In the genomic region with DNA sequence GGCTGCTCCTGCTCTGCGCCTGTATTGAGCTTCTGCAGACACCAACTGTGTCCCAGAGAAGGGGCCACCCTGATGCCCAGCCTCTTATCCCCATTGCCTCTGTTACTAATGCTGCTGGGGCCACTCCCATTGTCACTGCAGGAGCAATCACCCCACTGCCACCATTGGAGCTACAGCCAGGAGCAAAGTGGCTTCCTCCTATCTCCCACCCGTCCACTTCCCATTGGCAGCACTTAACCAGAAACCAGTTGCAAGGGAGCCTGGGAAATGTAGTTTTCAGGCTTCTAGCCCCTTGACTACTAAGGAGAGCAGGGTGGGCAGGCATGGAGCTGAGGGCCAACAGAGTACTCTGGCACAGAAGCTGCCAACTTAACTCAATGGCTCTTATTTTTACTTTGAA, we compare ENCODE assay signal across 1 cellular context.
TF ChIP-seq lines count a peak whose summit lies in the region.

No MANE protein-coding gene starts in this region.

TF ChIP-seq in HepG2, 621 proteins besides CTCF, POLR2A, EP300 and RAD21:
- TF ChIP-seq, protein P1, sequence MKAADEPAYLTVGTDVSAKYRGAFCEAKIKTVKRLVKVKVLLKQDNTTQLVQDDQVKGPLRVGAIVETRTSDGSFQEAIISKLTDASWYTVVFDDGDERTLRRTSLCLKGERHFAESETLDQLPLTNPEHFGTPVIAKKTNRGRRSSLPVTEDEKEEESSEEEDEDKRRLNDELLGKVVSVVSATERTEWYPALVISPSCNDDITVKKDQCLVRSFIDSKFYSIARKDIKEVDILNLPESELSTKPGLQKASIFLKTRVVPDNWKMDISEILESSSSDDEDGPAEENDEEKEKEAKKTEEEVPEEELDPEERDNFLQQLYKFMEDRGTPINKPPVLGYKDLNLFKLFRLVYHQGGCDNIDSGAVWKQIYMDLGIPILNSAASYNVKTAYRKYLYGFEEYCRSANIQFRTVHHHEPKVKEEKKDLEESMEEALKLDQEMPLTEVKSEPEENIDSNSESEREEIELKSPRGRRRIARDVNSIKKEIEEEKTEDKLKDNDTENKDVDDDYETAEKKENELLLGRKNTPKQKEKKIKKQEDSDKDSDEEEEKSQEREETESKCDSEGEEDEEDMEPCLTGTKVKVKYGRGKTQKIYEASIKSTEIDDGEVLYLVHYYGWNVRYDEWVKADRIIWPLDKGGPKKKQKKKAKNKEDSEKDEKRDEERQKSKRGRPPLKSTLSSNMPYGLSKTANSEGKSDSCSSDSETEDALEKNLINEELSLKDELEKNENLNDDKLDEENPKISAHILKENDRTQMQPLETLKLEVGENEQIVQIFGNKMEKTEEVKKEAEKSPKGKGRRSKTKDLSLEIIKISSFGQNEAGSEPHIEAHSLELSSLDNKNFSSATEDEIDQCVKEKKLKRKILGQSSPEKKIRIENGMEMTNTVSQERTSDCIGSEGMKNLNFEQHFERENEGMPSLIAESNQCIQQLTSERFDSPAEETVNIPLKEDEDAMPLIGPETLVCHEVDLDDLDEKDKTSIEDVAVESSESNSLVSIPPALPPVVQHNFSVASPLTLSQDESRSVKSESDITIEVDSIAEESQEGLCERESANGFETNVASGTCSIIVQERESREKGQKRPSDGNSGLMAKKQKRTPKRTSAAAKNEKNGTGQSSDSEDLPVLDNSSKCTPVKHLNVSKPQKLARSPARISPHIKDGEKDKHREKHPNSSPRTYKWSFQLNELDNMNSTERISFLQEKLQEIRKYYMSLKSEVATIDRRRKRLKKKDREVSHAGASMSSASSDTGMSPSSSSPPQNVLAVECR (CRISPR knock-in tag; IDR thresholded peaks at IDR 0.05; ENCODE audit: borderline replicate concordance) = no peak
- TF ChIP-seq PHF20 (CRISPR knock-in tag; IDR thresholded peaks at IDR 0.05) (no peak), ZNF292 (CRISPR knock-in tag; IDR thresholded peaks at IDR 0.05; ENCODE audit: borderline replicate concordance, low read depth) (no peak), ZFX (CRISPR knock-in tag; IDR thresholded peaks at IDR 0.05; ENCODE audit: low read depth) (no peak), DNMT3B (CRISPR knock-in tag; conservative IDR thresholded peaks at IDR 0.05) (no peak), ZNF143 (CRISPR knock-in tag; IDR thresholded peaks at IDR 0.05) (peak; percentile 86), ZNF30 (CRISPR knock-in tag; IDR thresholded peaks at IDR 0.05) (no peak), RARA (CRISPR knock-in tag; IDR thresholded peaks at IDR 0.05) (no peak), ELF1 (CRISPR knock-in tag; IDR thresholded peaks at IDR 0.05) (0 out of 2 replicates have a peak, but pooled peaks have one; percentile 34), GABPB1 (CRISPR knock-in tag; IDR thresholded peaks at IDR 0.05) (peak; percentile 57; the same call in 1 of the 2 replicates), GABPA (IDR thresholded peaks at IDR 0.05; ENCODE audit: low read depth, low read length) (peak; percentile 16; the same call in 1 of the 2 replicates), GABPA (CRISPR knock-in tag; IDR thresholded peaks at IDR 0.05; ENCODE audit: low read depth) (peak; percentile 70), ZNF891 (CRISPR knock-in tag; IDR thresholded peaks at IDR 0.05) (peak; percentile 75; the same call in 1 of the 2 replicates), NFYC (CRISPR knock-in tag; IDR thresholded peaks at IDR 0.05) (peak; percentile 41; the same call in 1 of the 2 replicates), MED13 (CRISPR knock-in tag; IDR thresholded peaks at IDR 0.05) (no peak), BRD4 (CRISPR knock-in tag; IDR thresholded peaks at IDR 0.05) (no peak), THAP11 (CRISPR knock-in tag; IDR thresholded peaks at IDR 0.05) (peak; percentile 96), NFYB (CRISPR knock-in tag; IDR thresholded peaks at IDR 0.05) (peak; percentile 61), HCFC1 (IDR thresholded peaks at IDR 0.05; ENCODE audit: low read depth, low read length) (peak; percentile 7; the same call in 1 of the 2 replicates)
